In genomic region chr2:8641516-8641915, GRCh38 we compare ENCODE assay signal across 1 cellular context.
TF ChIP-seq lines count a peak whose summit lies in the region.

No MANE protein-coding gene starts in this region.

TF ChIP-seq in WTC11, 78 proteins besides CTCF, POLR2A, EP300 and RAD21 (continued from another document):
- TF ChIP-seq OVOL2 (CRISPR knock-in tag; IDR thresholded peaks at IDR 0.05; ENCODE audit: borderline replicate concordance) (no peak), SMAD3 (CRISPR knock-in tag; IDR thresholded peaks at IDR 0.05; ENCODE audit: borderline replicate concordance) (no peak)
